In genomic region chr19:16836115-16836905, GRCh38 we compare ENCODE assay signal across 9 cellular contexts. TPM values are rescaled to one million over a fixed set of nuclear protein-coding genes. Genes with fewer than 3 reads are reported as not detected.
A peak's percentile ranks its signal among the peaks of the same experiment; 100 is the strongest.
DNase-seq lines count a peak whose midpoint lies in the region; ATAC-seq and TF ChIP-seq lines count a peak whose summit lies in the region.
"Had no signal": no experiment of that assay in that cellular context is flagged by ENCODE, and none has a peak within 500 bp of the region (broad histone marks: within the 10 kb centered on the region; RNA-seq: fewer than 3 reads in every experiment).

No MANE protein-coding gene starts in this region.

- H3K4me3 ChIP-seq in astrocyte of the spinal cord (ENCODE audit: low read depth, low read length) = no peak overlapping the region
- H3K4me3 ChIP-seq: skin epidermis had no signal

- DNase-seq in GDM1 (lab: John Stamatoyannopoulos, UW) (peak; percentile 30), HFFc6 (no peak), astrocyte of the spinal cord (ENCODE audit: low read depth, low spot score) (no peak), lung microvascular endothelial cell (ENCODE audit: low read depth in 2 of 2) (peak; percentile 34 to 53), DMS114 treated with DMSO at 0.1 percent for 48 hours (lab: John Stamatoyannopoulos, UW; ENCODE audit: unreplicated experiment) (no peak), RPMI8226 (no peak)

- H3K9me3 Mint-ChIP-seq in HFFc6 = no peaks in the 10 kb centered on the region

- peaks cover 38% of the 10 kb centered on the region for H3K36me3 Mint-ChIP-seq in HFFc6 (ENCODE audit: low read depth)

- no peak overlapping the region for H3K4me3 Mint-ChIP-seq in HFFc6

- peaks cover 18% of the 10 kb centered on the region for H3K4me1 Mint-ChIP-seq in HFFc6 (ENCODE audit: low read depth)

- TF ChIP-seq CTCF in HFFc6 (IDR thresholded peaks at IDR 0.05) (peak; percentile 21; the same call in 1 of the 2 replicates), astrocyte of the spinal cord (IDR thresholded peaks at IDR 0.05; ENCODE audit: low read depth, low read length) (peak; percentile 24)

- ATAC-seq in HG03159 (IDR thresholded peaks at IDR 0.05; ENCODE audit: unreplicated experiment) (no peak), HG03432 (IDR thresholded peaks at IDR 0.05; ENCODE audit: unreplicated experiment) (no peak)

- H3K27me3 Mint-ChIP-seq in HFFc6 (ENCODE audit: insufficient read depth) = peaks cover 1% of the 10 kb centered on the region; the same call in 1 of the 2 replicates

- in situ Hi-C loops in astrocyte of the spinal cord (cut with HindIII; ENCODE audit: low sequenced_read_pairs) = no loop called here

- H3K27ac Mint-ChIP-seq in HFFc6 = no peak overlapping the region

RNA-seq across cellular contexts. Expression of gene SIN3B, which starts 7.1 kb away (rescaled TPM):
- total RNA-seq in HFFc6 (2021; fragmentation: NEBNext Ultra II Directional; extraction: Animal tissue kit (Norgen Biotek cat#: 25700)) = 10 to 100 TPM; 29.6 to 39.4 (median 35.2) TPM
- total RNA-seq in lung microvascular endothelial cell = 15.9 and 44.0 TPM in 2 replicates

RNA-seq across cellular contexts. Expression of gene F2RL3, which starts 52.5 kb away (rescaled TPM):
- total RNA-seq in HFFc6 (2021; fragmentation: NEBNext Ultra II Directional; extraction: Animal tissue kit (Norgen Biotek cat#: 25700)) = not detected
- total RNA-seq in lung microvascular endothelial cell = 3.7 and 30.6 TPM in 2 replicates

Comparison
In these comparisons a context has a peak if more than half of its experiments do, and no peak if none do; other contexts are left out.
1. DNase-seq: peak in GDM1 (single experiment) and lung microvascular endothelial cell (2 of 2); none in HFFc6 (single experiment), astrocyte of the spinal cord (single experiment), DMS114 treated with DMSO at 0.1 percent for 48 hours (single experiment) and RPMI8226 (single experiment).